In the genomic region with DNA sequence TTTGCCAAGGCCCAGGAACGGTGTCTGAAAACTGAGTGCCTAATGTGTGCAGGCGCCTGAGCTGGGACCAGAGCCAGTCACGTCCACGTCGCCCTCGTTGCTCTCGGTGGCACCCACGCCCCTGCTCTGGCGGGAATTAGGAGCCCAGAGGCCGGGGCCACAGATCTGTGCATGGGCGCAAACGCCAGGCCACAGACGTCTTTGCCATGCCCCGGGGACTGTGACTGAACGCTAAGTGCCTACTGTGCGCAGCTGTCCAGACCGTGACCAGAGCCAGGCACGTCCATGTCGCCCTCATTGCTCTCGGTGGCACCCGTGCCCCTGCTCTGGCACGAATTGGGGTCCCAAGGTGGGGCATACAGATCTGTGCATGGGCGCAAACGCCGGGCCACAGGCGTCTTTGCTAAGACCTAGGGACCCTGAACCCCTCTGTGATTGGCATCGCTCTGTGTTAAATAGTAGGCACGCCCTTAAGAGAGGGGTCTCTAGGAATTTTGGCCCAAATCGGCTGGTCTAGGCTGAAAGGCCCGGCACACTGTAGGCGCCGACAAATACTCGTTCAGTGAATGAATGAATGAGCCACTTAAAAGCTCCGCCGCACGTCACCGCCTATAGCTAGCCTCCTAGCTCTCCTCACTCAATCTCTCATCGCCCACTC, we compare ENCODE assay signal across 1 cellular context.
TF ChIP-seq lines count a peak whose summit lies in the region.

No MANE protein-coding gene starts in this region.

TF ChIP-seq in H1, 55 proteins besides CTCF, POLR2A, EP300 and RAD21:
- no peak for TF ChIP-seq BCL11A (IDR thresholded peaks at IDR 0.05; ENCODE audit: low read depth in 2 of 2, low read length in 2 of 2)
- TF ChIP-seq, protein P1, sequence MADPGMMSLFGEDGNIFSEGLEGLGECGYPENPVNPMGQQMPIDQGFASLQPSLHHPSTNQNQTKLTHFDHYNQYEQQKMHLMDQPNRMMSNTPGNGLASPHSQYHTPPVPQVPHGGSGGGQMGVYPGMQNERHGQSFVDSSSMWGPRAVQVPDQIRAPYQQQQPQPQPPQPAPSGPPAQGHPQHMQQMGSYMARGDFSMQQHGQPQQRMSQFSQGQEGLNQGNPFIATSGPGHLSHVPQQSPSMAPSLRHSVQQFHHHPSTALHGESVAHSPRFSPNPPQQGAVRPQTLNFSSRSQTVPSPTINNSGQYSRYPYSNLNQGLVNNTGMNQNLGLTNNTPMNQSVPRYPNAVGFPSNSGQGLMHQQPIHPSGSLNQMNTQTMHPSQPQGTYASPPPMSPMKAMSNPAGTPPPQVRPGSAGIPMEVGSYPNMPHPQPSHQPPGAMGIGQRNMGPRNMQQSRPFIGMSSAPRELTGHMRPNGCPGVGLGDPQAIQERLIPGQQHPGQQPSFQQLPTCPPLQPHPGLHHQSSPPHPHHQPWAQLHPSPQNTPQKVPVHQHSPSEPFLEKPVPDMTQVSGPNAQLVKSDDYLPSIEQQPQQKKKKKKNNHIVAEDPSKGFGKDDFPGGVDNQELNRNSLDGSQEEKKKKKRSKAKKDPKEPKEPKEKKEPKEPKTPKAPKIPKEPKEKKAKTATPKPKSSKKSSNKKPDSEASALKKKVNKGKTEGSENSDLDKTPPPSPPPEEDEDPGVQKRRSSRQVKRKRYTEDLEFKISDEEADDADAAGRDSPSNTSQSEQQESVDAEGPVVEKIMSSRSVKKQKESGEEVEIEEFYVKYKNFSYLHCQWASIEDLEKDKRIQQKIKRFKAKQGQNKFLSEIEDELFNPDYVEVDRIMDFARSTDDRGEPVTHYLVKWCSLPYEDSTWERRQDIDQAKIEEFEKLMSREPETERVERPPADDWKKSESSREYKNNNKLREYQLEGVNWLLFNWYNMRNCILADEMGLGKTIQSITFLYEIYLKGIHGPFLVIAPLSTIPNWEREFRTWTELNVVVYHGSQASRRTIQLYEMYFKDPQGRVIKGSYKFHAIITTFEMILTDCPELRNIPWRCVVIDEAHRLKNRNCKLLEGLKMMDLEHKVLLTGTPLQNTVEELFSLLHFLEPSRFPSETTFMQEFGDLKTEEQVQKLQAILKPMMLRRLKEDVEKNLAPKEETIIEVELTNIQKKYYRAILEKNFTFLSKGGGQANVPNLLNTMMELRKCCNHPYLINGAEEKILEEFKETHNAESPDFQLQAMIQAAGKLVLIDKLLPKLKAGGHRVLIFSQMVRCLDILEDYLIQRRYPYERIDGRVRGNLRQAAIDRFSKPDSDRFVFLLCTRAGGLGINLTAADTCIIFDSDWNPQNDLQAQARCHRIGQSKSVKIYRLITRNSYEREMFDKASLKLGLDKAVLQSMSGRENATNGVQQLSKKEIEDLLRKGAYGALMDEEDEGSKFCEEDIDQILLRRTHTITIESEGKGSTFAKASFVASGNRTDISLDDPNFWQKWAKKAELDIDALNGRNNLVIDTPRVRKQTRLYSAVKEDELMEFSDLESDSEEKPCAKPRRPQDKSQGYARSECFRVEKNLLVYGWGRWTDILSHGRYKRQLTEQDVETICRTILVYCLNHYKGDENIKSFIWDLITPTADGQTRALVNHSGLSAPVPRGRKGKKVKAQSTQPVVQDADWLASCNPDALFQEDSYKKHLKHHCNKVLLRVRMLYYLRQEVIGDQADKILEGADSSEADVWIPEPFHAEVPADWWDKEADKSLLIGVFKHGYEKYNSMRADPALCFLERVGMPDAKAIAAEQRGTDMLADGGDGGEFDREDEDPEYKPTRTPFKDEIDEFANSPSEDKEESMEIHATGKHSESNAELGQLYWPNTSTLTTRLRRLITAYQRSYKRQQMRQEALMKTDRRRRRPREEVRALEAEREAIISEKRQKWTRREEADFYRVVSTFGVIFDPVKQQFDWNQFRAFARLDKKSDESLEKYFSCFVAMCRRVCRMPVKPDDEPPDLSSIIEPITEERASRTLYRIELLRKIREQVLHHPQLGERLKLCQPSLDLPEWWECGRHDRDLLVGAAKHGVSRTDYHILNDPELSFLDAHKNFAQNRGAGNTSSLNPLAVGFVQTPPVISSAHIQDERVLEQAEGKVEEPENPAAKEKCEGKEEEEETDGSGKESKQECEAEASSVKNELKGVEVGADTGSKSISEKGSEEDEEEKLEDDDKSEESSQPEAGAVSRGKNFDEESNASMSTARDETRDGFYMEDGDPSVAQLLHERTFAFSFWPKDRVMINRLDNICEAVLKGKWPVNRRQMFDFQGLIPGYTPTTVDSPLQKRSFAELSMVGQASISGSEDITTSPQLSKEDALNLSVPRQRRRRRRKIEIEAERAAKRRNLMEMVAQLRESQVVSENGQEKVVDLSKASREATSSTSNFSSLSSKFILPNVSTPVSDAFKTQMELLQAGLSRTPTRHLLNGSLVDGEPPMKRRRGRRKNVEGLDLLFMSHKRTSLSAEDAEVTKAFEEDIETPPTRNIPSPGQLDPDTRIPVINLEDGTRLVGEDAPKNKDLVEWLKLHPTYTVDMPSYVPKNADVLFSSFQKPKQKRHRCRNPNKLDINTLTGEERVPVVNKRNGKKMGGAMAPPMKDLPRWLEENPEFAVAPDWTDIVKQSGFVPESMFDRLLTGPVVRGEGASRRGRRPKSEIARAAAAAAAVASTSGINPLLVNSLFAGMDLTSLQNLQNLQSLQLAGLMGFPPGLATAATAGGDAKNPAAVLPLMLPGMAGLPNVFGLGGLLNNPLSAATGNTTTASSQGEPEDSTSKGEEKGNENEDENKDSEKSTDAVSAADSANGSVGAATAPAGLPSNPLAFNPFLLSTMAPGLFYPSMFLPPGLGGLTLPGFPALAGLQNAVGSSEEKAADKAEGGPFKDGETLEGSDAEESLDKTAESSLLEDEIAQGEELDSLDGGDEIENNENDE (IDR thresholded peaks at IDR 0.05; ENCODE audit: insufficient replicate concordance, low read length), result no peak
- TF ChIP-seq PHF8 (conservative IDR thresholded peaks at IDR 0.05; ENCODE audit: low read depth, low read length), result peak; percentile 30; the same call in 1 of the 2 replicates
- TF ChIP-seq HDAC2 (IDR thresholded peaks at IDR 0.05; ENCODE audit: borderline replicate concordance in 1 of 2, low read depth in 2 of 2, low read length in 2 of 2), result no peak
- no peak for TF ChIP-seq SIRT6 (IDR thresholded peaks at IDR 0.05; ENCODE audit: low read length)
- no peak for TF ChIP-seq RNF2 (IDR thresholded peaks at IDR 0.05; ENCODE audit: borderline replicate concordance, low read depth, low read length, missing control alignments, poor library complexity, severe bottlenecking)
